ENCODE assay signal across 17 cellular contexts in the genomic region with DNA sequence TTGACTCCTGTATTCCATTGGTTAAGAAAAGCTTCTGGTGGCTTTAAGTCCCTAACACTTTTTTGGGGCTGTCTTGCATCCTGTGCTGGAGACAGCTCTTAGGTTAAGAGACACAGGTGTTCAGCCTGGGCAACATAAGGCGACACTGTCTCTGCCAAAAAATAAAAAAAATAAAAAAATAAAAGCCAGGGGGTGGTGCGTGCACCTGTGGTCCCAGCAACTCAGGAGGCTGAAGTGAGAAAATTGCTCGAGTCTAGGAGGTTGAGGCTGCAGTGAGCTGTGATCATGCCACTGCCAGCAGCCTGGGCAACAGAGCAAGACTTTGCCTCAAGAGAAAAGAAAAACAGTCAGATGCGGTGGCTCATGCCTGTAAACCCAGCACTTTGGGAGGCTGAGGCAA. TPM values are rescaled to one million over a fixed set of nuclear protein-coding genes. Genes with fewer than 3 reads are reported as not detected.
A peak's percentile ranks its signal among the peaks of the same experiment; 100 is the strongest.
DNase-seq lines count a peak whose midpoint lies in the region; ATAC-seq, FAIRE-seq and TF ChIP-seq lines count a peak whose summit lies in the region.
"Had no signal": no experiment of that assay in that cellular context is flagged by ENCODE, and none has a peak within 500 bp of the region (broad histone marks: within the 10 kb centered on the region; RNA-seq: fewer than 3 reads in every experiment).

No MANE protein-coding gene starts in this region.

- peaks cover 8 to 50% (median 24%) of the 10 kb centered on the region in 4 donors for H3K4me1 Mint-ChIP-seq in CD4-positive, CD25-positive, alpha-beta regulatory T cell
- H3K4me1 Mint-ChIP-seq in activated naive CD8-positive, alpha-beta T cell treated with anti-CD3 and anti-CD28 coated beads for 36 hours: peaks cover 29% of the 10 kb centered on the region
- peaks cover 18 to 21% of the 10 kb centered on the region in 2 donors for H3K4me1 Mint-ChIP-seq in natural killer cell treated with Interleukin-12 subunit alpha and Interleukin-12 subunit beta and Interleukin-15 and Interleukin-18, amount 100 ng/mL, for 72 hours (ENCODE audit: low read depth in 2 of 2)

- no peak for TF ChIP-seq POLR2A in sigmoid colon (IDR thresholded peaks at IDR 0.05)

- intact Hi-C loops in sigmoid colon (cut with DNase I): no loop called here

- H3K36me3 ChIP-seq in CD4-positive, CD25-positive, alpha-beta regulatory T cell (ENCODE audit: control insufficient read depth, insufficient read depth, low read length): no peaks in the 10 kb centered on the region
- H3K36me3 ChIP-seq in sigmoid colon: no peaks in the 10 kb centered on the region
- H3K36me3 ChIP-seq in brain microvascular endothelial cell (replicated peaks): no peaks in the 10 kb centered on the region

- no peak for ATAC-seq in CD4-positive, CD25-positive, alpha-beta regulatory T cell (ENCODE audit: low read depth in 2 of 2)
- no peak for ATAC-seq in HG02981 (IDR thresholded peaks at IDR 0.05; ENCODE audit: unreplicated experiment)
- ATAC-seq in natural killer cell treated with Interleukin-12 subunit alpha and Interleukin-12 subunit beta and Interleukin-15 and Interleukin-18, amount 100 ng/mL, for 72 hours: no peak
- ATAC-seq: PC-3 had no signal

- peak; percentile 36 for FAIRE-seq in GM18507 (lab: Jason Lieb, UNC)
- FAIRE-seq: astrocyte had no signal

- H3K36me3 Mint-ChIP-seq in CD4-positive, CD25-positive, alpha-beta regulatory T cell: no peaks in the 10 kb centered on the region
- H3K36me3 Mint-ChIP-seq in activated naive CD8-positive, alpha-beta T cell treated with anti-CD3 and anti-CD28 coated beads for 36 hours: peaks cover 9% of the 10 kb centered on the region
- no peaks in the 10 kb centered on the region for H3K36me3 Mint-ChIP-seq in natural killer cell treated with Interleukin-12 subunit alpha and Interleukin-12 subunit beta and Interleukin-15 and Interleukin-18, amount 100 ng/mL, for 72 hours

- H3K4me1 ChIP-seq in CD4-positive, CD25-positive, alpha-beta regulatory T cell (ENCODE audit: control insufficient read depth, insufficient read depth, low read length, poor library complexity, severe bottlenecking): peaks cover 31% of the 10 kb centered on the region
- no peaks in the 10 kb centered on the region for H3K4me1 ChIP-seq in sigmoid colon

- no peak overlapping the region for H3K27ac ChIP-seq in CD4-positive, CD25-positive, alpha-beta regulatory T cell (ENCODE audit: insufficient read depth, low read length, poor library complexity, severe bottlenecking)
- H3K27ac ChIP-seq in sigmoid colon: peak overlapping the region; percentile 14 to 66 (median 25)
- H3K27ac ChIP-seq in brain microvascular endothelial cell: no peak overlapping the region

- H3K4me3 Mint-ChIP-seq in CD4-positive, CD25-positive, alpha-beta regulatory T cell: no peak overlapping the region
- no peak overlapping the region for H3K4me3 Mint-ChIP-seq in activated naive CD8-positive, alpha-beta T cell treated with anti-CD3 and anti-CD28 coated beads for 36 hours
- no peak overlapping the region for H3K4me3 Mint-ChIP-seq in natural killer cell treated with Interleukin-12 subunit alpha and Interleukin-12 subunit beta and Interleukin-15 and Interleukin-18, amount 100 ng/mL, for 72 hours
- H3K4me3 Mint-ChIP-seq: activated CD8-positive, alpha-beta T cell treated with anti-CD3 and anti-CD28 coated beads for 36 hours had no signal

- 68 to 87% methylated on average over 4 of the region's 4 CpGs for WGBS in sigmoid colon, 2 donors

- H3K9me3 ChIP-seq in CD4-positive, CD25-positive, alpha-beta regulatory T cell (ENCODE audit: control insufficient read depth in 2 of 2, low read length in 2 of 2): no peaks in the 10 kb centered on the region
- H3K9me3 ChIP-seq in sigmoid colon: no peaks in the 10 kb centered on the region

- in situ Hi-C loops in brain microvascular endothelial cell (cut with HindIII; ENCODE audit: low pct_ligation_motif_present, low sequenced_read_pairs): no loop called here

- peaks cover 0 to 2% (median 0%) of the 10 kb centered on the region in 7 donors for H3K9me3 Mint-ChIP-seq in CD4-positive, CD25-positive, alpha-beta regulatory T cell
- H3K9me3 Mint-ChIP-seq in activated naive CD8-positive, alpha-beta T cell treated with anti-CD3 and anti-CD28 coated beads for 36 hours: peaks cover 5% of the 10 kb centered on the region
- no peaks in the 10 kb centered on the region for H3K9me3 Mint-ChIP-seq in natural killer cell treated with Interleukin-12 subunit alpha and Interleukin-12 subunit beta and Interleukin-15 and Interleukin-18, amount 100 ng/mL, for 72 hours
- H3K9me3 Mint-ChIP-seq: activated CD8-positive, alpha-beta T cell treated with anti-CD3 and anti-CD28 coated beads for 36 hours; activated T-helper 2 cell treated with anti-CD3 and anti-CD28 coated beads, Interferon-gamma antibody, Interleukin-2, Interleukin-4, amounts not matched to agents 10 μg/mL and 5 μg/mL and 100 μg/mL, durations not matched to agents 14 hours and 24 hours and 36 hours had no signal

- DNase-seq in CD4-positive, CD25-positive, alpha-beta regulatory T cell: no peak
- DNase-seq in GM18507 (ENCODE audit: extremely low spot score, insufficient read length, low read depth): no peak
- DNase-seq in activated naive CD8-positive, alpha-beta T cell treated with anti-CD3 and anti-CD28 coated beads for 36 hours: no peak
- no peak for DNase-seq in sigmoid colon
- no peak for DNase-seq in brain microvascular endothelial cell
- no peak for DNase-seq in NOMO-1 (lab: John Stamatoyannopoulos, UW; ENCODE audit: unreplicated experiment in 2 of 2)
- DNase-seq in natural killer cell treated with Interleukin-12 subunit alpha and Interleukin-12 subunit beta and Interleukin-15 and Interleukin-18, amount 100 ng/mL, for 72 hours (ENCODE audit: low spot score): no peak
- DNase-seq: dermis blood vessel endothelial cell, erythroblast, NCI-H187, NCI-H510A treated with DMSO at 0.1 percent for 48 hours, PC-3, posterior cingulate gyrus had no signal

- H3K4me3 ChIP-seq in CD4-positive, CD25-positive, alpha-beta regulatory T cell (ENCODE audit: low read depth, low read length): no peak overlapping the region
- H3K4me3 ChIP-seq in sigmoid colon: no peak overlapping the region
- no peak overlapping the region for H3K4me3 ChIP-seq in brain microvascular endothelial cell (ENCODE audit: low read depth, low read length)

- TF ChIP-seq CTCF in sigmoid colon (IDR thresholded peaks at IDR 0.05) (no peak), brain microvascular endothelial cell (IDR thresholded peaks at IDR 0.05; ENCODE audit: low read depth, low read length, missing control alignments) (no peak)

- no peak for TF ChIP-seq EP300 in sigmoid colon (IDR thresholded peaks at IDR 0.05)

- no peaks in the 10 kb centered on the region for H3K27me3 Mint-ChIP-seq in CD4-positive, CD25-positive, alpha-beta regulatory T cell
- no peaks in the 10 kb centered on the region for H3K27me3 Mint-ChIP-seq in activated naive CD8-positive, alpha-beta T cell treated with anti-CD3 and anti-CD28 coated beads for 36 hours
- H3K27me3 Mint-ChIP-seq in natural killer cell treated with Interleukin-12 subunit alpha and Interleukin-12 subunit beta and Interleukin-15 and Interleukin-18, amount 100 ng/mL, for 72 hours: no peaks in the 10 kb centered on the region
- H3K27me3 Mint-ChIP-seq: activated CD8-positive, alpha-beta T cell treated with anti-CD3 and anti-CD28 coated beads for 36 hours had no signal

- H3K27ac Mint-ChIP-seq in CD4-positive, CD25-positive, alpha-beta regulatory T cell: peak overlapping the region in 2 of 3 donors; percentile 85 to 91
- peak overlapping the region; percentile 52 for H3K27ac Mint-ChIP-seq in activated naive CD8-positive, alpha-beta T cell treated with anti-CD3 and anti-CD28 coated beads for 36 hours
- H3K27ac Mint-ChIP-seq in natural killer cell treated with Interleukin-12 subunit alpha and Interleukin-12 subunit beta and Interleukin-15 and Interleukin-18, amount 100 ng/mL, for 72 hours: peak overlapping the region in 1 of 2 donors; percentile 16

- H3K27me3 ChIP-seq in CD4-positive, CD25-positive, alpha-beta regulatory T cell (ENCODE audit: control insufficient read depth, insufficient read depth, low read length): no peaks in the 10 kb centered on the region
- H3K27me3 ChIP-seq in sigmoid colon (no peaks in the 10 kb centered on the region), brain microvascular endothelial cell (replicated peaks) (no peaks in the 10 kb centered on the region)

RNA-seq across cellular contexts. Expression of a gene that starts 55.6 kb away (rescaled TPM):
- 47.2 TPM for total RNA-seq in CD4-positive, CD25-positive, alpha-beta regulatory T cell
- 10 to 100 TPM in 1 of 4 donors, 1 to 10 TPM in 3; 7.5 to 10.4 (median 8.2) TPM for polyA plus RNA-seq in CD4-positive, CD25-positive, alpha-beta regulatory T cell
- 10 to 100 TPM; 28.8 to 29.8 TPM for total RNA-seq in activated naive CD8-positive, alpha-beta T cell treated with anti-CD3 and anti-CD28 coated beads for 36 hours
- total RNA-seq in sigmoid colon: 10 to 100 TPM; 24.8 to 46.0 (median 29.3) TPM
- polyA plus RNA-seq in sigmoid colon: 10 to 100 TPM in 2 of 3 donors, 1 to 10 TPM in 1; 7.8 to 23.2 (median 11.3) TPM
- total RNA-seq in natural killer cell treated with Interleukin-12 subunit alpha and Interleukin-12 subunit beta and Interleukin-15 and Interleukin-18, amount 100 ng/mL, for 72 hours: 10 to 100 TPM; 42.1 to 65.7 TPM

Comparison
In these comparisons a context has a peak if more than half of its experiments do, and no peak if none do; other contexts are left out.
1. H3K27ac ChIP-seq: peak in sigmoid colon (4 of 4); none in CD4-positive, CD25-positive, alpha-beta regulatory T cell (single experiment) and brain microvascular endothelial cell (single experiment).